In the genomic region with DNA sequence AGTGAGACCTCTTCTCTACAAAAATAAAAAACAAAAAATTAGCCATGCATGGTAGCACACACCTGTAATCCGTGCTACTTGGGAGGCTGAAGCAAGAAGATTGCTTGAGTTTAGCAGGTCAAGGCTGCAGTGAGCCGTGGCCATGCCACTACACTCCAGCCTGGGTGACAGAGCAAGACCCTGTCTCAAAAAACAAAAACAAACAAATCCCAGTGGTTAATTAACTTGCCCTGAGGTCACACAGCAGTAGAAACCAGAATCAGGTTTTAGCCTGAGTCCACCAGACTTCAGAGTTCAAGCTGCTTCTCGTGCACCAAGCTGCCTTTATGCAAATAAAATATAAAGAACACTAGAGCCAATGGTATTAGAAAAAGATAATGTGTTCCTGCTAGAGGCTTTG, we compare ENCODE assay signal across 1 cellular context.
TF ChIP-seq lines count a peak whose summit lies in the region.

No MANE protein-coding gene starts in this region.

TF ChIP-seq in GM23338, 12 proteins besides CTCF, POLR2A, EP300 and RAD21 (continued from another document):
- TF ChIP-seq ZNF331 (CRISPR knock-in tag; IDR thresholded peaks at IDR 0.05; ENCODE audit: low read depth) (no peak), CREB1 (CRISPR knock-in tag; IDR thresholded peaks at IDR 0.05; ENCODE audit: low read depth) (no peak), ZNF114 (CRISPR knock-in tag; IDR thresholded peaks at IDR 0.05) (no peak), JUNB (IDR thresholded peaks at IDR 0.05; ENCODE audit: unreplicated experiment) (no peak), ZNF462 (CRISPR knock-in tag; IDR thresholded peaks at IDR 0.05) (no peak), NANOG (IDR thresholded peaks at IDR 0.05; ENCODE audit: borderline replicate concordance) (no peak)
